In genomic region chr6:35955071-35955470, GRCh38 we compare ENCODE assay signal across 28 cellular contexts. TPM values are rescaled to one million over a fixed set of nuclear protein-coding genes. Genes with fewer than 3 reads are reported as not detected.
DNase-seq lines count a peak whose midpoint lies in the region; ATAC-seq, FAIRE-seq and TF ChIP-seq lines count a peak whose summit lies in the region.
"Had no signal": no experiment of that assay in that cellular context is flagged by ENCODE, and none has a peak within 500 bp of the region (broad histone marks: within the 10 kb centered on the region; RNA-seq: fewer than 3 reads in every experiment).

No MANE protein-coding gene starts in this region.

- TF ChIP-seq CTCF in IMR-90 (conservative IDR thresholded peaks at IDR 0.05; ENCODE audit: low read depth, low read length): no peak
- no peak for TF ChIP-seq CTCF in astrocyte (IDR thresholded peaks at IDR 0.05; ENCODE audit: insufficient read depth, low read depth, low read length)
- no peak for TF ChIP-seq CTCF in foreskin keratinocyte (conservative IDR thresholded peaks at IDR 0.05)

- H3K9ac ChIP-seq in IMR-90 (ENCODE audit: low read depth, low read length) (no peak overlapping the region), astrocyte (ENCODE audit: low read length) (no peak overlapping the region)
- H3K9ac ChIP-seq: KMS-11 had no signal

- peaks cover 7% of the 10 kb centered on the region for H3K4me1 Mint-ChIP-seq in astrocyte (ENCODE audit: low read depth, unreplicated experiment)
- H3K4me1 Mint-ChIP-seq: stimulated activated memory B cell treated with anti-CD40 and anti-IgM and Interleukin-4, amounts not matched to agents 10 μg/mL and 1 μg/mL and 100 μg/mL, for 72 hours had no signal

- no peak overlapping the region for H2BK20ac ChIP-seq in IMR-90 (ENCODE audit: low read depth, low read length)

- dilution Hi-C loops in IMR-90 (cut with HindIII; ENCODE audit: low sequenced_read_pairs, unreplicated experiment): no loop called here

- H3K27me3 Mint-ChIP-seq in astrocyte (ENCODE audit: low read depth, unreplicated experiment): peaks cover 16% of the 10 kb centered on the region

- no peak overlapping the region for H3K4ac ChIP-seq in IMR-90 (ENCODE audit: low read depth, low read length)

- no peak overlapping the region for H3K23ac ChIP-seq in IMR-90 (ENCODE audit: low read depth, low read length)

- TF ChIP-seq POLR2A in IMR-90 (IDR thresholded peaks at IDR 0.05; ENCODE audit: low read depth, low read length): no peak

- H3K4me1 ChIP-seq in IMR-90 (ENCODE audit: control insufficient read depth, insufficient read depth, low read length): peaks cover 3% of the 10 kb centered on the region; the same call in 1 of the 2 replicates
- H3K4me1 ChIP-seq in astrocyte (ENCODE audit: insufficient read depth, low read length): peaks cover 5% of the 10 kb centered on the region
- H3K4me1 ChIP-seq in foreskin keratinocyte: peaks cover 7% of the 10 kb centered on the region
- H3K4me1 ChIP-seq in SJCRH30: no peaks in the 10 kb centered on the region

- intact Hi-C loops in IMR-90 (cut with micrococcal nuclease): no loop called here

- no peaks in the 10 kb centered on the region for H3K36me3 ChIP-seq in IMR-90 (ENCODE audit: control insufficient read depth, insufficient read depth, low read length)
- H3K36me3 ChIP-seq in astrocyte (ENCODE audit: insufficient read depth, low read length): no peaks in the 10 kb centered on the region
- H3K36me3 ChIP-seq in SJCRH30: no peaks in the 10 kb centered on the region

- H3K79me1 ChIP-seq in IMR-90 (ENCODE audit: low read depth in 1 of 2, low read length in 2 of 2): no peaks in the 10 kb centered on the region

- no peak overlapping the region for H3K4me3 Mint-ChIP-seq in astrocyte (ENCODE audit: unreplicated experiment)
- H3K4me3 Mint-ChIP-seq: CD4-positive, alpha-beta memory T cell; stimulated activated memory B cell treated with anti-CD40 and anti-IgM and Interleukin-4, amounts not matched to agents 10 μg/mL and 1 μg/mL and 100 μg/mL, for 72 hours had no signal

- in situ Hi-C loops in IMR-90 (cut with MboI; ENCODE audit: low sequenced_read_pairs): loop anchor here (25.0 kb wide), 1 partner anchor 418 kb away; no protein-coding TSS in a partner anchor

- CTCF ChIA-PET in IMR-90 (lab: Yijun Ruan, JAX): no interaction called here

- peak; percentile 37 for ATAC-seq in IMR-90 (ENCODE audit: low read depth)
- peak; percentile 29 for ATAC-seq in foreskin keratinocyte
- ATAC-seq in GM19397 (IDR thresholded peaks at IDR 0.05; ENCODE audit: unreplicated experiment): no peak
- ATAC-seq: left lobe of liver; Right ventricle myocardium inferior; stimulated activated memory B cell treated with anti-CD40 and anti-IgM and Interleukin-4, amounts not matched to agents 10 μg/mL and 1 μg/mL and 100 μg/mL, for 72 hours had no signal

- H3K27me3 ChIP-seq in IMR-90 (ENCODE audit: control insufficient read depth, insufficient read depth, low read length): peaks cover 10% of the 10 kb centered on the region
- H3K27me3 ChIP-seq in astrocyte (ENCODE audit: insufficient read depth, low read length): no peaks in the 10 kb centered on the region
- peaks cover 12% of the 10 kb centered on the region for H3K27me3 ChIP-seq in foreskin keratinocyte
- H3K27me3 ChIP-seq in SJCRH30: no peaks in the 10 kb centered on the region
- H3K27me3 ChIP-seq: dorsolateral prefrontal cortex had no signal

- no peak overlapping the region for H2BK5ac ChIP-seq in IMR-90 (ENCODE audit: low read depth, low read length, poor library complexity, severe bottlenecking)

- H4K5ac ChIP-seq in IMR-90 (ENCODE audit: low read depth, low read length): no peak overlapping the region

- H3K9me1 ChIP-seq in IMR-90 (ENCODE audit: insufficient read depth, low read length): peaks cover 4% of the 10 kb centered on the region

- H3K14ac ChIP-seq in IMR-90 (replicated peaks; ENCODE audit: low read depth, low read length): no peak overlapping the region

- no peak overlapping the region for H2AFZ ChIP-seq in IMR-90 (replicated peaks; ENCODE audit: low read length, poor library complexity)
- peak overlapping the region; percentile 4 for H2AFZ ChIP-seq in astrocyte (ENCODE audit: low read depth, low read length)

- H3K27ac ChIP-seq in IMR-90 (ENCODE audit: insufficient read depth, low read length): no peak overlapping the region
- H3K27ac ChIP-seq in astrocyte (ENCODE audit: low read depth, low read length): no peak overlapping the region
- H3K27ac ChIP-seq in foreskin keratinocyte: no peak overlapping the region
- no peak overlapping the region for H3K27ac ChIP-seq in SJCRH30
- H3K27ac ChIP-seq: dorsolateral prefrontal cortex, KMS-11 had no signal

- H2BK120ac ChIP-seq in IMR-90 (ENCODE audit: low read depth, low read length): no peak overlapping the region

- no peaks in the 10 kb centered on the region for H4K20me1 ChIP-seq in IMR-90 (ENCODE audit: insufficient read depth, low read length)
- H4K20me1 ChIP-seq in astrocyte (ENCODE audit: insufficient read depth, low read length): no peaks in the 10 kb centered on the region

- H4K8ac ChIP-seq in IMR-90 (ENCODE audit: low read depth in 2 of 2, low read length in 2 of 2): no peak overlapping the region

- WGBS in IMR-90 (ENCODE audit: extremely low coverage in 2 of 2, insufficient read length in 1 of 2), 2 experiments: no CpG with 5 or more reads among the region's 8 CpGs

- peaks cover 4% of the 10 kb centered on the region for H3K9me3 Mint-ChIP-seq in astrocyte (ENCODE audit: unreplicated experiment)
- H3K9me3 Mint-ChIP-seq: CD4-positive, alpha-beta memory T cell; stimulated activated memory B cell treated with anti-CD40 and anti-IgM and Interleukin-4, amounts not matched to agents 10 μg/mL and 1 μg/mL and 100 μg/mL, for 72 hours had no signal

- H4K91ac ChIP-seq in IMR-90 (ENCODE audit: insufficient read depth, low read depth, low read length): no peak overlapping the region

- DNase-seq in AG08395 (ENCODE audit: low spot score) (peak; percentile 11), IMR-90 (peak; percentile 64), astrocyte (ENCODE audit: low read depth) (peak; percentile 19), foreskin keratinocyte (peak in 1 of 2 donors; percentile 23), SJCRH30 (no peak), GM03348 (ENCODE audit: low spot score) (no peak)
- no peak for DNase-seq in stimulated activated CD4-positive, alpha-beta T cell treated with anti-CD3 and anti-CD28 coated beads, Interleukin-2, amount 100 ng/mL, for 48 hours
- DNase-seq: activated CD4-positive, alpha-beta T cell treated with anti-CD3 and anti-CD28 coated beads for 4 hours; activated CD8-positive, alpha-beta memory T cell treated with anti-CD3 and anti-CD28 coated beads for 24 hours; activated gamma-delta T cell; activated T-cell treated with anti-CD3 and anti-CD28 coated beads, Interleukin-2, amount 50 U/mL, for 1 hour; AML-193; CD4-positive, alpha-beta memory T cell; cerebellar nuclear complex; DMS 273 treated with DMSO at 0.1 percent for 48 hours; dorsolateral prefrontal cortex; mesenchymal stem cell; NCI-H446 treated with DMSO at 0.1 percent for 48 hours; stimulated activated CD4-positive, alpha-beta T cell treated with anti-CD3 and anti-CD28 coated beads, Interleukin-4, amount 100 ng/mL, for 4 hours had no signal

- peaks cover 1% of the 10 kb centered on the region for H3K36me3 Mint-ChIP-seq in astrocyte (ENCODE audit: low read depth, unreplicated experiment)
- H3K36me3 Mint-ChIP-seq: CD4-positive, alpha-beta memory T cell; stimulated activated memory B cell treated with anti-CD40 and anti-IgM and Interleukin-4, amounts not matched to agents 10 μg/mL and 1 μg/mL and 100 μg/mL, for 72 hours had no signal

- H3K4me2 ChIP-seq in IMR-90 (ENCODE audit: low read depth, low read length): no peak overlapping the region
- peak overlapping the region; percentile 40 for H3K4me2 ChIP-seq in astrocyte (ENCODE audit: low read length)
- H3K4me2 ChIP-seq: KMS-11 had no signal

- H2AK9ac ChIP-seq in IMR-90 (replicated peaks; ENCODE audit: low read depth, low read length, poor library complexity): no peak overlapping the region

- no peaks in the 10 kb centered on the region for H3K79me2 ChIP-seq in astrocyte (ENCODE audit: insufficient read depth, low read length)

- no peak overlapping the region for H3K56ac ChIP-seq in IMR-90 (ENCODE audit: extremely low read depth, insufficient read depth, low read length)

- no peak for FAIRE-seq in astrocyte (lab: Jason Lieb, UNC)
- FAIRE-seq: A204.1, G401.6, GM19239 had no signal

- TF ChIP-seq RAD21 in IMR-90 (IDR thresholded peaks at IDR 0.05; ENCODE audit: low read length): no peak

- H3K4me3 ChIP-seq in IMR-90 (ENCODE audit: insufficient read depth, low read depth, low read length): no peak overlapping the region
- no peak overlapping the region for H3K4me3 ChIP-seq in astrocyte (ENCODE audit: insufficient read depth, low read depth, low read length)
- H3K4me3 ChIP-seq in SJCRH30: no peak overlapping the region
- H3K4me3 ChIP-seq: dorsolateral prefrontal cortex had no signal

- peak overlapping the region; percentile 48; the same call in 1 of the 2 replicates for H2AK5ac ChIP-seq in IMR-90 (ENCODE audit: low read depth, low read length)

- H2BK15ac ChIP-seq in IMR-90 (ENCODE audit: low read depth, low read length): no peak overlapping the region

- POLR2A ChIA-PET in IMR-90 (lab: Charles Lee; ENCODE audit: unreplicated experiment): no interaction called here

- no peak overlapping the region for H3K18ac ChIP-seq in IMR-90 (ENCODE audit: low read depth, low read length)

- no peak overlapping the region for H3K27ac Mint-ChIP-seq in astrocyte (ENCODE audit: unreplicated experiment)
- H3K27ac Mint-ChIP-seq: progenitor cell of endocrine pancreas; stimulated activated memory B cell treated with anti-CD40 and anti-IgM and Interleukin-4, amounts not matched to agents 10 μg/mL and 1 μg/mL and 100 μg/mL, for 72 hours had no signal

- BruUV-seq in IMR-90 (replicated peaks; lab: Mats Ljungman, UMichigan): no TSS peak

- H3K9me3 ChIP-seq in IMR-90 (ENCODE audit: control insufficient read depth, insufficient read depth, low read length) (no peaks in the 10 kb centered on the region), astrocyte (ENCODE audit: insufficient read depth, low read depth, low read length) (no peaks in the 10 kb centered on the region), SJCRH30 (replicated peaks) (no peaks in the 10 kb centered on the region)

TF ChIP-seq in IMR-90, 13 proteins besides CTCF, POLR2A, EP300 and RAD21 (continues in another document):
- TF ChIP-seq CHD1 (IDR thresholded peaks at IDR 0.05; ENCODE audit: low read depth, low read length) (no peak), SMC3 (IDR thresholded peaks at IDR 0.05; ENCODE audit: low read depth, low read length) (no peak), NFE2L2 (IDR thresholded peaks at IDR 0.05; ENCODE audit: low read depth, low read length) (no peak), MAZ (IDR thresholded peaks at IDR 0.05; ENCODE audit: borderline replicate concordance, low read depth, low read length) (no peak), BHLHE40 (IDR thresholded peaks at IDR 0.05; ENCODE audit: low read depth, low read length) (no peak)

RNA-seq across cellular contexts. Expression of gene SRPK1, which starts 34.2 kb away (rescaled TPM):
- total RNA-seq in IMR-90 (2012; rRNA removed) (44.6 and 92.8 TPM in 2 replicates), astrocyte (52.2 and 58.6 TPM in 2 replicates), foreskin keratinocyte (68.5 and 74.7 TPM in 2 replicates)
- polyA plus RNA-seq in IMR-90 (2012; rRNA removed) (17.6 and 22.5 TPM in 2 replicates), foreskin keratinocyte (21.5 and 27.0 TPM in 2 replicates)
- 4.2 and 6.1 TPM in 2 replicates for polyA plus RNA-seq in IMR-90 (2012; cell fraction: cytosol; rRNA removed)
- polyA plus RNA-seq in IMR-90 (2012; cell fraction: nucleus; rRNA removed; ENCODE audit: low replicate concordance): 9.1 and 34.1 TPM in 2 replicates
- total RNA-seq in SJCRH30 (2014; rRNA removed; shearing (Covaris generic)): 86.8 and 101 TPM in 2 replicates

Comparison
In these comparisons a context has a peak if more than half of its experiments do, and no peak if none do; other contexts are left out.
1. DNase-seq: peak in AG08395 (single experiment), IMR-90 (single experiment) and astrocyte (single experiment); none in SJCRH30 (0 of 2), stimulated activated CD4-positive, alpha-beta T cell treated with anti-CD3 and anti-CD28 coated beads, Interleukin-2, amount 100 ng/mL, for 48 hours (0 of 2) and GM03348 (single experiment).